16 cellular contexts compared by ENCODE assay signal in the genomic region with DNA sequence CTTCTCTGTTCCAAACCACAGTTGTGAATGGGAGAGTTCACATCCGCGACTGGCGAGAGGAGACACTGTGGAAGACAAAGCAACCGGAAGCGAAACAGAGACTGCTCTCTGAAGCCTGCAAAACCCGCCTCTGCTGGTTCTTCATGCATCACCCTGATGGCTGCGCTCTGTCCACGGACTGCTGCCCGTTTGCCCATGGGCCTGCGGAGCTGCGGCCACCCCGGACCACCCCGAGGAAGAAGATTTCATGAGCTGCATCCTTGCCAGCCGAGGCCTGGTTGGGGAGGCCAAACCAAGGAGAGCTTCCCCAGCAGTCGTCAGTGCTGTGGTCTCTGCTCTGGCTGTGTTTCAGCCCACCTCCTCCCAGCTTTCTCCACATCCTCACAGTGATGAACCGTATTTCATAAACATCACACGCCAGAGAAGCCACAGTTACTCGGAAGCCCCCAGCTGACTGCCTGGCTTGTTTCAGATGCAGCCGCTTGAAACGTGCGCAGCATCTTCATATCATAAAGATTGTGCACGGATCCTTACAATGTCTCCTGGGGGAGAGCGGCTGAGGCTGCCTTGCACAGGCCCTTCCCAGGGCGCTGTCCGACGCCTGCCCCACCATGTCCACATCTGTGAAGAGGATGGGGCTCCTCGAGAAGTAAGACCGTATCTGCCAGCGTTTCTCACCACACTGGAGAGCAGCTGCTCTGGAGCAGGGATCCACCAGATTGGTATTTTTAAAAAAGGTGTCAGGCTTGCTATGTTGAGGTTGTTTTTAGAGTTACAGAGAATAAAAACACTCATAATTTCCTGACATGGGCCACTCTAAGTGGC. TPM values are rescaled to one million over a fixed set of nuclear protein-coding genes. Genes with fewer than 3 reads are reported as not detected.
DNase-seq lines count a peak whose midpoint lies in the region; TF ChIP-seq lines count a peak whose summit lies in the region.
"Had no signal": no experiment of that assay in that cellular context is flagged by ENCODE, and none has a peak within 500 bp of the region (broad histone marks: within the 10 kb centered on the region; RNA-seq: fewer than 3 reads in every experiment).

No MANE protein-coding gene starts in this region.

- H3K9ac ChIP-seq in BLaER1 treated with 17β-estradiol and CSF1 and Interleukin-3, amounts not matched to agents 10 nM and 100 nM: peak overlapping the region in 10 of 11 experiments; percentile 16 to 83 (median 72); a peak in 18 of 22 replicates
- H3K9ac ChIP-seq in OCI-LY3 (ENCODE audit: low read length): peak overlapping the region; percentile 19; the same call in 1 of the 2 replicates

- H3K9me3 Mint-ChIP-seq in nephron progenitor cell: no peaks in the 10 kb centered on the region
- H3K9me3 Mint-ChIP-seq: CD4-positive, alpha-beta memory T cell; HFFc6 had no signal

- TF ChIP-seq POLR2A in spleen (IDR thresholded peaks at IDR 0.05): no peak

- peaks cover 2% of the 10 kb centered on the region for H3K27me3 Mint-ChIP-seq in nephron progenitor cell (ENCODE audit: low read depth, poor library complexity)
- H3K27me3 Mint-ChIP-seq: CD4-positive, alpha-beta memory T cell had no signal

- DNase-seq in nephron progenitor cell (no peak), spleen (peak; percentile 54), DMS53 treated with DMSO at 0.1 percent for 48 hours (lab: John Stamatoyannopoulos, UW; ENCODE audit: unreplicated experiment) (no peak), right atrium auricular region (ENCODE audit: low spot score) (no peak)
- DNase-seq in activated effector memory CD4-positive, alpha-beta T cell treated with anti-CD3 and anti-CD28 coated beads, Interleukin-2, amount 50 U/mL, for 16 hours: no peak
- DNase-seq in activated T-cell treated with anti-CD3 and anti-CD28 coated beads, Interleukin-2, amount 50 U/mL, for 48 hours: no peak
- DNase-seq: ACHN; CD4-positive, alpha-beta memory T cell; DMS79 treated with DMSO at 0.1 percent for 48 hours; EL; GOT3; HCEC 1CT; HFFc6 had no signal

- peaks cover 45 to 85% (median 82%) of the 10 kb centered on the region in 10 experiments for H3K4me1 ChIP-seq in BLaER1 treated with 17β-estradiol and CSF1 and Interleukin-3, amounts not matched to agents 10 nM and 100 nM
- H3K4me1 ChIP-seq in OCI-LY3 (ENCODE audit: low read length) (peaks cover 11% of the 10 kb centered on the region), spleen (no peaks in the 10 kb centered on the region), right atrium auricular region (peaks cover 0 to 22% of the 10 kb centered on the region in 2 donors)

- peak overlapping the region; percentile 90 to 99 (median 97) for H3K4me2 ChIP-seq in BLaER1 treated with 17β-estradiol and CSF1 and Interleukin-3, amounts not matched to agents 10 nM and 100 nM
- H3K4me2 ChIP-seq in OCI-LY3 (ENCODE audit: low read length): peak overlapping the region; percentile 56

- intact Hi-C loops in spleen (cut with DNase I; ENCODE audit: low total_unique reads): no loop called here

- H3K27me3 ChIP-seq in BLaER1 treated with 17β-estradiol and CSF1 and Interleukin-3, amounts not matched to agents 10 nM and 100 nM: peaks cover 0 to 13% (median 0%) of the 10 kb centered on the region in 11 experiments; a peak in 2 of 22 replicates
- H3K27me3 ChIP-seq in OCI-LY3 (ENCODE audit: low read depth, low read length): no peaks in the 10 kb centered on the region
- H3K27me3 ChIP-seq in spleen (replicated peaks in 1 of 7): no peaks in the 10 kb centered on the region
- no peaks in the 10 kb centered on the region for H3K27me3 ChIP-seq in right atrium auricular region

- H3K27ac Mint-ChIP-seq in nephron progenitor cell: peak overlapping the region; percentile 93
- H3K27ac Mint-ChIP-seq: HFFc6 had no signal

- H3K4me1 Mint-ChIP-seq in nephron progenitor cell: peaks cover 51% of the 10 kb centered on the region

- H3K4me3 ChIP-seq in BLaER1 treated with 17β-estradiol and CSF1 and Interleukin-3, amounts not matched to agents 10 nM and 100 nM: peak overlapping the region in 9 of 10 experiments; percentile 12 to 62 (median 56); a peak in 18 of 20 replicates
- peak overlapping the region; percentile 40 for H3K4me3 ChIP-seq in OCI-LY3 (ENCODE audit: low read length)
- no peak overlapping the region for H3K4me3 ChIP-seq in spleen
- no peak overlapping the region for H3K4me3 ChIP-seq in right atrium auricular region

- peak overlapping the region in 9 of 11 experiments; percentile 31 to 90 (median 76); a peak in 18 of 22 replicates for H3K27ac ChIP-seq in BLaER1 treated with 17β-estradiol and CSF1 and Interleukin-3, amounts not matched to agents 10 nM and 100 nM
- peak overlapping the region; percentile 51 for H3K27ac ChIP-seq in OCI-LY3 (ENCODE audit: low read length)
- no peak overlapping the region for H3K27ac ChIP-seq in spleen
- H3K27ac ChIP-seq in right atrium auricular region: no peak overlapping the region
- H3K27ac ChIP-seq: C4-2B had no signal

- WGBS in spleen, 5 donors: 92 to 94% (median 93%) methylated on average over 29 of the region's 29 CpGs

- H3K4me3 Mint-ChIP-seq in nephron progenitor cell: no peak overlapping the region
- H3K4me3 Mint-ChIP-seq: CD4-positive, alpha-beta memory T cell; HFFc6 had no signal

- no peak overlapping the region for H2AFZ ChIP-seq in OCI-LY3 (ENCODE audit: low read depth, low read length)

- H3K9me3 ChIP-seq in BLaER1 treated with 17β-estradiol and CSF1 and Interleukin-3, amounts not matched to agents 10 nM and 100 nM (replicated peaks in 1 of 11): no peaks in the 10 kb centered on the region
- H3K9me3 ChIP-seq in OCI-LY3 (ENCODE audit: insufficient read depth, low read length) (no peaks in the 10 kb centered on the region), spleen (no peaks in the 10 kb centered on the region), right atrium auricular region (no peaks in the 10 kb centered on the region)

- peaks cover 21% of the 10 kb centered on the region for H3K36me3 Mint-ChIP-seq in nephron progenitor cell (ENCODE audit: low read depth)

- peaks cover 19 to 76% (median 39%) of the 10 kb centered on the region in 11 experiments; a peak in 19 of 22 replicates for H4K20me1 ChIP-seq in BLaER1 treated with 17β-estradiol and CSF1 and Interleukin-3, amounts not matched to agents 10 nM and 100 nM
- H4K20me1 ChIP-seq in OCI-LY3 (ENCODE audit: insufficient read depth, low read length): no peaks in the 10 kb centered on the region

- H3K36me3 ChIP-seq in BLaER1 treated with 17β-estradiol and CSF1 and Interleukin-3, amounts not matched to agents 10 nM and 100 nM: no peaks in the 10 kb centered on the region
- H3K36me3 ChIP-seq in OCI-LY3 (replicated peaks; ENCODE audit: low read depth, low read length) (peaks cover 12% of the 10 kb centered on the region), spleen (peaks cover 0 to 69% (median 24%) of the 10 kb centered on the region in 6 donors), right atrium auricular region (peaks cover 23% of the 10 kb centered on the region)

- TF ChIP-seq CTCF in OCI-LY3 (IDR thresholded peaks at IDR 0.05; ENCODE audit: low read depth, low read length) (no peak), nephron progenitor cell (IDR thresholded peaks at IDR 0.05) (no peak), spleen (IDR thresholded peaks at IDR 0.05 in 8 of 11, conservative IDR thresholded peaks at IDR 0.05 in 3 of 11) (no peak), right atrium auricular region (IDR thresholded peaks at IDR 0.05) (no peak)

- H3K79me2 ChIP-seq in OCI-LY3 (ENCODE audit: low read length): no peaks in the 10 kb centered on the region

RNA-seq across cellular contexts. Expression of a gene that starts 35.4 kb away (rescaled TPM):
- 10 to 100 TPM; 18.9 to 28.3 (median 25.2) TPM for total RNA-seq in spleen
- polyA plus RNA-seq in spleen: 1 to 10 TPM; 5.7 to 8.0 (median 5.9) TPM
- 10 to 100 TPM; 10.5 to 11.4 TPM for total RNA-seq in right atrium auricular region

RNA-seq across cellular contexts. Expression of a gene that starts 35.4 kb away (rescaled TPM):
- total RNA-seq in spleen (10 to 100 TPM; 16.1 to 26.5 (median 21.7) TPM), right atrium auricular region (10 to 100 TPM; 66.9 to 68.8 TPM)
- 10 to 100 TPM; 11.3 to 16.1 (median 15.0) TPM for polyA plus RNA-seq in spleen

Comparison
In these comparisons a context has a peak if more than half of its experiments do, and no peak if none do; other contexts are left out.
1. H3K27ac ChIP-seq: peak in BLaER1 treated with 17β-estradiol and CSF1 and Interleukin-3, amounts not matched to agents 10 nM and 100 nM (9 of 11) and OCI-LY3 (single experiment); none in spleen (0 of 8) and right atrium auricular region (0 of 2).
2. H3K4me3 ChIP-seq: peak in BLaER1 treated with 17β-estradiol and CSF1 and Interleukin-3, amounts not matched to agents 10 nM and 100 nM (9 of 10) and OCI-LY3 (single experiment); none in spleen (0 of 8) and right atrium auricular region (0 of 2).